ENCODE assay signal across 1 cellular context in genomic region chr20:32762754-32763201, GRCh38.
TF ChIP-seq lines count a peak whose summit lies in the region.

No MANE protein-coding gene starts in this region.

TF ChIP-seq in K562, 482 proteins besides CTCF, POLR2A, EP300 and RAD21 (continued from another document):
- TF ChIP-seq, protein P1, sequence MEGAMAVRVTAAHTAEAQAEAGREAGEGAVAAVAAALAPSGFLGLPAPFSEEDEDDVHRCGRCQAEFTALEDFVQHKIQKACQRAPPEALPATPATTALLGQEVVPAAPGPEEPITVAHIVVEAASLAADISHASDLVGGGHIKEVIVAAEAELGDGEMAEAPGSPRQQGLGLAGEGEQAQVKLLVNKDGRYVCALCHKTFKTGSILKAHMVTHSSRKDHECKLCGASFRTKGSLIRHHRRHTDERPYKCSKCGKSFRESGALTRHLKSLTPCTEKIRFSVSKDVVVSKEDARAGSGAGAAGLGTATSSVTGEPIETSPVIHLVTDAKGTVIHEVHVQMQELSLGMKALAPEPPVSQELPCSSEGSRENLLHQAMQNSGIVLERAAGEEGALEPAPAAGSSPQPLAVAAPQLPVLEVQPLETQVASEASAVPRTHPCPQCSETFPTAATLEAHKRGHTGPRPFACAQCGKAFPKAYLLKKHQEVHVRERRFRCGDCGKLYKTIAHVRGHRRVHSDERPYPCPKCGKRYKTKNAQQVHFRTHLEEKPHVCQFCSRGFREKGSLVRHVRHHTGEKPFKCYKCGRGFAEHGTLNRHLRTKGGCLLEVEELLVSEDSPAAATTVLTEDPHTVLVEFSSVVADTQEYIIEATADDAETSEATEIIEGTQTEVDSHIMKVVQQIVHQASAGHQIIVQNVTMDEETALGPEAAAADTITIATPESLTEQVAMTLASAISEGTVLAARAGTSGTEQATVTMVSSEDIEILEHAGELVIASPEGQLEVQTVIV (CRISPR knock-in tag; IDR thresholded peaks at IDR 0.05; ENCODE audit: borderline replicate concordance): no peak
